ENCODE assay signal across 23 cellular contexts in genomic region chr9:26062172-26062571, GRCh38.
"Had no signal": no experiment of that assay in that cellular context is flagged by ENCODE, and none has a peak within 500 bp of the region (broad histone marks: within the 10 kb centered on the region; RNA-seq: fewer than 3 reads in every experiment).

No MANE protein-coding gene starts in this region.

- H3K27ac ChIP-seq: hepatocyte, ovary, prostate gland, right atrium auricular region, tibial nerve had no signal

- H3K36me3 ChIP-seq: ovary, prostate gland, right atrium auricular region, tibial nerve had no signal

- H3K4me3 Mint-ChIP-seq: activated CD4-positive, alpha-beta memory T cell treated with anti-CD3 and anti-CD28 coated beads, Interleukin-2, amount 10 ng/mL, durations not matched to agents 7 days and 5 days; activated naive CD8-positive, alpha-beta T cell treated with anti-CD3 and anti-CD28 coated beads, Interleukin-2, amount 50 U/mL, for 24 hours; brain; dendritic cell treated with granulocyte-macrophage colony-stimulating factor and Interleukin-4, amounts not matched to agents 40 ng/mL and 50 ng/mL, for 4 days; immature natural killer cell; natural killer cell; stimulated activated naive CD8-positive, alpha-beta T cell treated with anti-CD3 and anti-CD28 coated beads, Interleukin-15, amount 100 ng/mL, for 72 hours had no signal

- H3K27ac Mint-ChIP-seq: activated CD4-positive, alpha-beta memory T cell treated with anti-CD3 and anti-CD28 coated beads, Interleukin-2, amount 10 ng/mL, durations not matched to agents 7 days and 5 days; activated naive CD8-positive, alpha-beta T cell treated with anti-CD3 and anti-CD28 coated beads, Interleukin-2, amount 50 U/mL, for 24 hours; brain; dendritic cell treated with granulocyte-macrophage colony-stimulating factor and Interleukin-4, amounts not matched to agents 40 ng/mL and 50 ng/mL, for 4 days; immature natural killer cell; natural killer cell had no signal

- H3K9me3 Mint-ChIP-seq: brain; dendritic cell treated with granulocyte-macrophage colony-stimulating factor and Interleukin-4, amounts not matched to agents 40 ng/mL and 50 ng/mL, for 4 days had no signal

- H3K4me1 ChIP-seq: prostate gland, right atrium auricular region, tibial nerve had no signal

- ATAC-seq: activated naive CD8-positive, alpha-beta T cell treated with anti-CD3 and anti-CD28 coated beads, Interleukin-2, amount 50 U/mL, for 24 hours; esophagus mucosa; left ventricle myocardium superior; natural killer cell; stimulated activated naive CD8-positive, alpha-beta T cell treated with anti-CD3 and anti-CD28 coated beads, Interleukin-15, amount 100 ng/mL, for 72 hours had no signal

- DNase-seq: activated CD4-positive, alpha-beta memory T cell treated with anti-CD3 and anti-CD28 coated beads, Interleukin-2, amount 10 ng/mL, durations not matched to agents 7 days and 5 days; activated CD4-positive, alpha-beta T cell treated with anti-CD3 and anti-CD28 coated beads for 48 hours; activated gamma-delta T cell; activated naive CD4-positive, alpha-beta T cell treated with anti-CD3 and anti-CD28 coated beads, Interleukin-2, amount 50 U/mL, for 16 hours; activated naive CD8-positive, alpha-beta T cell treated with anti-CD3 and anti-CD28 coated beads, Interleukin-2, amount 50 U/mL, for 24 hours; effector CD4-positive, alpha-beta T cell; foreskin melanocyte; glutamatergic neuron; immature natural killer cell; left ventricle myocardium superior; mammary epithelial cell; midbrain; natural killer cell; ovary; stimulated activated CD4-positive, alpha-beta T cell treated with anti-CD3 and anti-CD28 coated beads, Interleukin-12 subunit alpha, Interleukin-12 subunit beta, amount 100 ng/mL, for 4 hours; stimulated activated naive CD8-positive, alpha-beta T cell treated with anti-CD3 and anti-CD28 coated beads, Interleukin-15, amount 100 ng/mL, for 72 hours had no signal

- H2AFZ ChIP-seq: hepatocyte had no signal

- H3K9me3 ChIP-seq: ovary, prostate gland, right atrium auricular region, tibial nerve had no signal

- H3K27me3 Mint-ChIP-seq: activated CD4-positive, alpha-beta memory T cell treated with anti-CD3 and anti-CD28 coated beads, Interleukin-2, amount 10 ng/mL, durations not matched to agents 7 days and 5 days; activated naive CD8-positive, alpha-beta T cell treated with anti-CD3 and anti-CD28 coated beads, Interleukin-2, amount 50 U/mL, for 24 hours; brain; dendritic cell treated with granulocyte-macrophage colony-stimulating factor and Interleukin-4, amounts not matched to agents 40 ng/mL and 50 ng/mL, for 4 days; stimulated activated naive CD8-positive, alpha-beta T cell treated with anti-CD3 and anti-CD28 coated beads, Interleukin-15, amount 100 ng/mL, for 72 hours had no signal

- H3K4me2 ChIP-seq: hepatocyte had no signal

- H3K27me3 ChIP-seq: hepatocyte, ovary, right atrium auricular region, tibial nerve had no signal

- H3K4me3 ChIP-seq: hepatocyte, ovary, prostate gland, right atrium auricular region, tibial nerve had no signal

- H3K79me2 ChIP-seq: hepatocyte had no signal

- H3K4me1 Mint-ChIP-seq: activated CD4-positive, alpha-beta memory T cell treated with anti-CD3 and anti-CD28 coated beads, Interleukin-2, amount 10 ng/mL, durations not matched to agents 7 days and 5 days; activated naive CD8-positive, alpha-beta T cell treated with anti-CD3 and anti-CD28 coated beads, Interleukin-2, amount 50 U/mL, for 24 hours; immature natural killer cell; natural killer cell; stimulated activated naive CD8-positive, alpha-beta T cell treated with anti-CD3 and anti-CD28 coated beads, Interleukin-15, amount 100 ng/mL, for 72 hours had no signal

- H3K36me3 Mint-ChIP-seq: brain, immature natural killer cell had no signal
